24 cellular contexts compared by ENCODE assay signal in genomic region chr6:156190270-156190669, GRCh38.
DNase-seq lines count a peak whose midpoint lies in the region; ATAC-seq, FAIRE-seq and TF ChIP-seq lines count a peak whose summit lies in the region.
"Had no signal": no experiment of that assay in that cellular context is flagged by ENCODE, and none has a peak within 500 bp of the region (broad histone marks: within the 10 kb centered on the region; RNA-seq: fewer than 3 reads in every experiment).

No MANE protein-coding gene starts in this region.

- H3K23ac ChIP-seq in H1 (ENCODE audit: insufficient read length): no peak overlapping the region

- no peak overlapping the region for H2BK15ac ChIP-seq in H1 (ENCODE audit: low read length)

- no peaks in the 10 kb centered on the region for H3K27me3 ChIP-seq in H1 (replicated peaks in 1 of 4; ENCODE audit: control insufficient read depth in 3 of 4, extremely low read depth in 1 of 4, insufficient read depth in 3 of 4, low read length in 3 of 4)
- H3K27me3 ChIP-seq: ovary, tibial nerve had no signal

- H3K4me1 ChIP-seq in H1 (replicated peaks in 1 of 4; ENCODE audit: control insufficient read depth in 3 of 4, insufficient read depth in 4 of 4, low read length in 3 of 4): peaks cover 0 to 8% (median 0%) of the 10 kb centered on the region in 4 experiments; a peak in 3 of 7 replicates
- H3K4me1 ChIP-seq: Caco-2, tibial nerve had no signal

- no peaks in the 10 kb centered on the region for H3K79me1 ChIP-seq in H1 (ENCODE audit: low read depth, low read length)

- POLR2A ChIA-PET in H1 (lab: Charles Lee; ENCODE audit: partially characterized antibody): interaction anchor here (0.7 kb wide), 1 partner anchor 127 kb away, joined by 3 read pairs; no protein-coding TSS in a partner anchor

- no peak overlapping the region for H3K56ac ChIP-seq in H1 (replicated peaks; ENCODE audit: insufficient read length, low read depth, low read length)

- 89% methylated on average over 6 of the region's 6 CpGs; no CpG with 5 or more reads in 1 of the 2 experiments for WGBS in H1 (ENCODE audit: extremely low coverage in 1 of 2, insufficient coverage in 1 of 2, insufficient read length in 1 of 2, insufficient replicate concordance in 2 of 2, low coverage in 1 of 2, low lambda C conversion rate in 2 of 2, missing lambda C conversion rate in 1 of 2), 2 experiments

- no peak overlapping the region for H2AFZ ChIP-seq in H1 (ENCODE audit: low read length)

- DNase-seq in NCI-H1417 (lab: John Stamatoyannopoulos, UW): peak; percentile 5 to 65 (median 34)
- no peak for DNase-seq in NCI-H1417 treated with DMSO at 0.1 percent for 48 hours (lab: John Stamatoyannopoulos, UW)
- DNase-seq in NCI-H1105 treated with DMSO at 0.1 percent for 48 hours (lab: John Stamatoyannopoulos, UW): peak; percentile 90
- DNase-seq in NCI-H510A treated with DMSO at 0.1 percent for 48 hours (lab: John Stamatoyannopoulos, UW): peak; percentile 52
- DNase-seq in H1 (ENCODE audit: low read depth in 1 of 2, low spot score in 2 of 2): no peak
- DNase-seq in OCI-M2 (lab: John Stamatoyannopoulos, UW; ENCODE audit: unreplicated experiment): no peak
- DNase-seq in frontal cortex (ENCODE audit: low spot score in 2 of 2): no peak
- DNase-seq in left lobe of liver (ENCODE audit: low spot score): no peak
- DNase-seq: activated CD4-positive, alpha-beta T cell treated with anti-CD3 and anti-CD28 coated beads, Interleukin-2, amount 50 U/mL, for 4 hours; activated CD8-positive, alpha-beta memory T cell treated with anti-CD3 and anti-CD28 coated beads, Interleukin-2, amount 50 U/mL, for 48 hours; activated naive CD8-positive, alpha-beta T cell treated with anti-CD3 and anti-CD28 coated beads for 36 hours; Caco-2; midbrain; MM.1S; natural killer cell; ovary; stimulated activated naive CD8-positive, alpha-beta T cell treated with anti-CD3 and anti-CD28 coated beads, Interleukin-15, amount 100 ng/mL, for 72 hours had no signal

- no peak overlapping the region for H2BK120ac ChIP-seq in H1 (replicated peaks; ENCODE audit: low read depth, low read length)

- no peak overlapping the region for H3K4me3 ChIP-seq in H1 (ENCODE audit: extremely low read depth in 1 of 4, insufficient read depth in 2 of 4, low read depth in 3 of 4, low read length in 4 of 4)
- H3K4me3 ChIP-seq: ovary, tibial nerve had no signal

- H2BK20ac ChIP-seq in H1 (ENCODE audit: low read length): no peak overlapping the region

- TF ChIP-seq POLR2A in H1 (IDR thresholded peaks at IDR 0.05; ENCODE audit: control extremely low read depth in 1 of 2, low read depth in 2 of 2, low read length in 2 of 2): no peak

- H4K91ac ChIP-seq in H1 (replicated peaks; ENCODE audit: insufficient read length, low read length): no peak overlapping the region

- no peaks in the 10 kb centered on the region for H4K20me1 ChIP-seq in H1 (replicated peaks in 1 of 2; ENCODE audit: control insufficient read depth in 1 of 2, insufficient read depth in 2 of 2, low read length in 2 of 2)

- no peaks in the 10 kb centered on the region for H3K9me3 ChIP-seq in H1 (ENCODE audit: insufficient read depth in 2 of 2, low read depth in 1 of 2, low read length in 1 of 2)
- H3K9me3 ChIP-seq: Caco-2, ovary, tibial nerve had no signal

- H3K36me3 ChIP-seq in H1 (ENCODE audit: control insufficient read depth in 2 of 4, insufficient read depth in 4 of 4, low read length in 3 of 4): no peaks in the 10 kb centered on the region
- H3K36me3 ChIP-seq: ovary, tibial nerve had no signal

- H2BK12ac ChIP-seq in H1 (ENCODE audit: low read depth, low read length): peak overlapping the region; percentile 70; the same call in 1 of the 2 replicates

- H3K27ac ChIP-seq in H1 (ENCODE audit: low read depth, low read length): no peak overlapping the region
- H3K27ac ChIP-seq: ovary, tibial nerve, VCaP had no signal

- H3K18ac ChIP-seq in H1 (ENCODE audit: extremely low read depth, low read length): 0 out of 2 replicates have a peak overlapping the region, but pooled peaks have one; percentile 28

- H3K4me2 ChIP-seq in H1 (ENCODE audit: insufficient read depth in 1 of 2, low read depth in 2 of 2, low read length in 2 of 2): no peak overlapping the region

- H4K5ac ChIP-seq in H1 (ENCODE audit: insufficient read length, low read depth, low read length): no peak overlapping the region

- no peak overlapping the region for H4K8ac ChIP-seq in H1 (ENCODE audit: extremely low read depth, insufficient read depth, low read length)

- no peak for FAIRE-seq in H1 (lab: Jason Lieb, UNC)
- FAIRE-seq in frontal cortex (lab: Jason Lieb, UNC): no peak
- FAIRE-seq: A204.1, astrocyte had no signal

- H3K79me2 ChIP-seq in H1 (ENCODE audit: control insufficient read depth in 1 of 2, insufficient read depth in 2 of 2, low read length in 2 of 2): no peaks in the 10 kb centered on the region

- no peak for ATAC-seq in left lobe of liver
- ATAC-seq: HCT116; natural killer cell; right cardiac atrium; SK-N-SH treated with all-trans-retinoic acid at 6 μM for 48 hours; stimulated activated naive CD8-positive, alpha-beta T cell treated with anti-CD3 and anti-CD28 coated beads, Interleukin-15, amount 100 ng/mL, for 72 hours had no signal

- no peak overlapping the region; the same call in 1 of the 2 replicates for H2BK5ac ChIP-seq in H1 (ENCODE audit: low read depth, low read length)

- no peak for TF ChIP-seq RAD21 in H1 (IDR thresholded peaks at IDR 0.05 in 1 of 2, conservative IDR thresholded peaks at IDR 0.05 in 1 of 2; ENCODE audit: low read depth in 2 of 2, low read length in 2 of 2)

- no peak overlapping the region for H2AK5ac ChIP-seq in H1 (ENCODE audit: low read depth, low read length)

- no peak for TF ChIP-seq EP300 in H1 (IDR thresholded peaks at IDR 0.05; ENCODE audit: borderline replicate concordance in 1 of 2, low read depth in 2 of 2, low read length in 2 of 2)

- no peak for TF ChIP-seq CTCF in H1 (IDR thresholded peaks at IDR 0.05; ENCODE audit: control extremely low read depth in 1 of 3, insufficient read depth in 1 of 3, low read depth in 1 of 3, low read length in 3 of 3)

- H3K9ac ChIP-seq in H1 (replicated peaks in 1 of 4; ENCODE audit: extremely low read depth in 1 of 4, low read depth in 3 of 4, low read length in 3 of 4): no peak overlapping the region

- no peak overlapping the region for H3K14ac ChIP-seq in H1 (ENCODE audit: insufficient read length)

- CTCF ChIA-PET in H1 (lab: Charles Lee; ENCODE audit: partially characterized antibody): no interaction called here

- no peak overlapping the region for H3K4ac ChIP-seq in H1 (replicated peaks; ENCODE audit: insufficient read length, low read depth, low read length)

- H3K23me2 ChIP-seq in H1 (ENCODE audit: low read depth, low read length): no peaks in the 10 kb centered on the region; the same call in 1 of the 2 replicates

TF ChIP-seq in H1, 55 proteins besides CTCF, POLR2A, EP300 and RAD21 (continues in another document):
- TF ChIP-seq TBP (IDR thresholded peaks at IDR 0.05; ENCODE audit: low read depth, low read length) (no peak), SUZ12 (IDR thresholded peaks at IDR 0.05; ENCODE audit: low read length) (no peak), RBBP5 (IDR thresholded peaks at IDR 0.05; ENCODE audit: borderline replicate concordance, low read depth, low read length) (no peak), EGR1 (IDR thresholded peaks at IDR 0.05; ENCODE audit: borderline replicate concordance, low read depth, low read length) (no peak), ATF3 (IDR thresholded peaks at IDR 0.05; ENCODE audit: insufficient read depth, low read depth, low read length) (no peak), POU5F1 (IDR thresholded peaks at IDR 0.05; ENCODE audit: low read depth, low read length) (no peak), TAF7 (optimal IDR thresholded peaks at IDR 0.05; ENCODE audit: borderline replicate concordance, low read depth, low read length) (no peak), TCF12 (IDR thresholded peaks at IDR 0.05; ENCODE audit: low read depth, low read length) (no peak)

Comparison
In these comparisons a context has a peak if more than half of its experiments do, and no peak if none do; other contexts are left out.
1. DNase-seq: peak in NCI-H1417 (3 of 3), NCI-H1105 treated with DMSO at 0.1 percent for 48 hours (single experiment) and NCI-H510A treated with DMSO at 0.1 percent for 48 hours (single experiment); none in NCI-H1417 treated with DMSO at 0.1 percent for 48 hours (single experiment), H1 (0 of 2), OCI-M2 (single experiment), frontal cortex (0 of 2) and left lobe of liver (single experiment).